In genomic region chr2:226336283-226336682, GRCh38 we compare ENCODE assay signal across 21 cellular contexts.
"Had no signal": no experiment of that assay in that cellular context is flagged by ENCODE, and none has a peak within 500 bp of the region (broad histone marks: within the 10 kb centered on the region; RNA-seq: fewer than 3 reads in every experiment).

No MANE protein-coding gene starts in this region.

- H3K79me2 ChIP-seq: hepatocyte, parathyroid adenoma had no signal

- ATAC-seq: effector memory CD8-positive, alpha-beta T cell; right lobe of liver; stimulated activated memory B cell treated with anti-CD40 and anti-IgM and Interleukin-4, amounts not matched to agents 10 μg/mL and 1 μg/mL and 100 μg/mL, for 72 hours; WTC11 had no signal

- H3K9ac ChIP-seq: parathyroid adenoma had no signal

- H3K4me2 ChIP-seq: hepatocyte had no signal

- H3K27ac ChIP-seq: adrenal gland, hepatocyte, parathyroid adenoma, right lobe of liver, spleen had no signal

- H3K4me3 ChIP-seq: adrenal gland, hepatocyte, lung, right lobe of liver, spleen had no signal

- H3K27me3 ChIP-seq: adrenal gland, hepatocyte, right lobe of liver had no signal

- H3K9me3 ChIP-seq: adrenal gland, right lobe of liver had no signal

- H3K27me3 Mint-ChIP-seq: activated CD4-positive, alpha-beta memory T cell treated with anti-CD3 and anti-CD28 coated beads for 36 hours; effector memory CD8-positive, alpha-beta T cell; stimulated activated memory B cell treated with anti-CD40 and anti-IgM and Interleukin-4, amounts not matched to agents 10 μg/mL and 1 μg/mL and 100 μg/mL, for 72 hours had no signal

- H3K4me3 Mint-ChIP-seq: activated CD4-positive, alpha-beta memory T cell treated with anti-CD3 and anti-CD28 coated beads for 36 hours; activated T-helper 1 cell treated with anti-CD3 and anti-CD28 coated beads, Interleukin-12 subunit alpha, Interleukin-12 subunit beta, Interleukin-2, Interleukin-4 antibody, amounts not matched to agents 30 ng/mL and 10 ng/mL and 1 ng/mL, durations not matched to agents 14 hours and 24 hours and 36 hours; effector memory CD8-positive, alpha-beta T cell; mesothelial cell of epicardium; nephron; stimulated activated memory B cell treated with anti-CD40 and anti-IgM and Interleukin-4, amounts not matched to agents 10 μg/mL and 1 μg/mL and 100 μg/mL, for 72 hours; T-helper 2 cell treated with Interferon-gamma antibody and Interleukin-4, amounts not matched to agents 5 μg/mL and 100 μg/mL, for 36 hours; WTC11 had no signal

- H3K36me3 Mint-ChIP-seq: activated CD4-positive, alpha-beta memory T cell treated with anti-CD3 and anti-CD28 coated beads for 36 hours; activated naive CD4-positive, alpha-beta T cell treated with anti-CD3 and anti-CD28 coated beads, Interleukin-2, amount 50 U/mL, for 72 hours; mesothelial cell of epicardium; stimulated activated memory B cell treated with anti-CD40 and anti-IgM and Interleukin-4, amounts not matched to agents 10 μg/mL and 1 μg/mL and 100 μg/mL, for 72 hours; WTC11 had no signal

- H3K4me1 Mint-ChIP-seq: stimulated activated memory B cell treated with anti-CD40 and anti-IgM and Interleukin-4, amounts not matched to agents 10 μg/mL and 1 μg/mL and 100 μg/mL, for 72 hours; WTC11 had no signal

- H3K27ac Mint-ChIP-seq: activated CD4-positive, alpha-beta memory T cell treated with anti-CD3 and anti-CD28 coated beads for 36 hours; activated naive CD4-positive, alpha-beta T cell treated with anti-CD3 and anti-CD28 coated beads, Interleukin-2, amount 50 U/mL, for 72 hours; activated T-helper 1 cell treated with anti-CD3 and anti-CD28 coated beads, Interleukin-12 subunit alpha, Interleukin-12 subunit beta, Interleukin-2, Interleukin-4 antibody, amounts not matched to agents 30 ng/mL and 10 ng/mL and 1 ng/mL, durations not matched to agents 14 hours and 24 hours and 36 hours; effector memory CD8-positive, alpha-beta T cell; mesothelial cell of epicardium; nephron; stimulated activated memory B cell treated with anti-CD40 and anti-IgM and Interleukin-4, amounts not matched to agents 10 μg/mL and 1 μg/mL and 100 μg/mL, for 72 hours; T-helper 2 cell treated with Interferon-gamma antibody and Interleukin-4, amounts not matched to agents 5 μg/mL and 100 μg/mL, for 36 hours; WTC11 had no signal

- DNase-seq: activated CD4-positive, alpha-beta memory T cell treated with anti-CD3 and anti-CD28 coated beads for 36 hours; activated CD4-positive, alpha-beta T cell treated with anti-CD3 and anti-CD28 coated beads for 4 hours; activated gamma-delta T cell treated with Interleukin-2 at 50 U/mL for 16 hours; activated T-cell treated with anti-CD3 and anti-CD28 coated beads for 4 hours; adrenal gland; caudate nucleus; effector memory CD8-positive, alpha-beta T cell; foreskin fibroblast; right lobe of liver; spleen; stimulated activated CD4-positive, alpha-beta T cell treated with anti-CD3 and anti-CD28 coated beads, Interleukin-4, amount 100 ng/mL, for 4 hours had no signal

- H3K4me1 ChIP-seq: parathyroid adenoma, right lobe of liver, spleen had no signal

- H3K36me3 ChIP-seq: adrenal gland, right lobe of liver, spleen had no signal

- H2AFZ ChIP-seq: hepatocyte, parathyroid adenoma had no signal

- H3K9me3 Mint-ChIP-seq: activated CD4-positive, alpha-beta memory T cell treated with anti-CD3 and anti-CD28 coated beads for 36 hours; activated naive CD4-positive, alpha-beta T cell treated with anti-CD3 and anti-CD28 coated beads, Interleukin-2, amount 50 U/mL, for 72 hours; activated T-helper 1 cell treated with anti-CD3 and anti-CD28 coated beads, Interleukin-12 subunit alpha, Interleukin-12 subunit beta, Interleukin-2, Interleukin-4 antibody, amounts not matched to agents 30 ng/mL and 10 ng/mL and 1 ng/mL, durations not matched to agents 14 hours and 24 hours and 36 hours; mesothelial cell of epicardium; nephron; stimulated activated memory B cell treated with anti-CD40 and anti-IgM and Interleukin-4, amounts not matched to agents 10 μg/mL and 1 μg/mL and 100 μg/mL, for 72 hours; T-helper 2 cell treated with Interferon-gamma antibody and Interleukin-4, amounts not matched to agents 5 μg/mL and 100 μg/mL, for 36 hours; WTC11 had no signal
